In the genomic region with DNA sequence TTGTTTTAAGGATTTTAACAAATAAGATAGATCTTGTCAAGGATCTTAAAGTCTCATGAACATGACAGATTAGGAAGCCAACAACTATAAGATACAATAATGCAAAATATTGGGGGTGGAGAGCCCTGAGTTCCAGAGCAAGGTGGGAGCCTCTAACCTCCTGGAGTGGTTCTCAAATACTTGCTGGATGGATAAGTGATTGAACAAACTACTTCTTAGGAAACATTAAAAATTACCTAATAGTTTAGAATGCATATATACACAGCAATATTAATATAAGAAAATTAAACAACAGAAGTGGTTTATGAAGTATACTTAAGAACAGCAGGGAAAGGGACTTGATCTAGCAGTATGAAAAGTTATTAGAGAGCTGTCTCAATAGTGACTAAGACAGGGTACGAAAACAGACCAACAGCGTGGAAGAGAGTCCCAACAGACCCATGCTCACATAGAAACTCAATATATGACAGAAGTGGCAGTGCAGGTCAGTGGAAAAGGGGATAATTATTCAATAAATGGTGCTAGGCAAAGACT, we compare ENCODE assay signal across 26 cellular contexts.
"Had no signal": no experiment of that assay in that cellular context is flagged by ENCODE, and none has a peak within 500 bp of the region (broad histone marks: within the 10 kb centered on the region; RNA-seq: fewer than 3 reads in every experiment).

No MANE protein-coding gene starts in this region.

- H3K9me3 ChIP-seq: colonic mucosa, esophagus squamous epithelium, mucosa of descending colon had no signal

- H3K4me3 ChIP-seq: colonic mucosa, esophagus squamous epithelium, gastrocnemius medialis, heart right ventricle, mucosa of descending colon had no signal

- H3K4me1 ChIP-seq: colonic mucosa, gastrocnemius medialis, heart right ventricle had no signal

- H3K27me3 ChIP-seq: colonic mucosa, esophagus squamous epithelium, gastrocnemius medialis, heart right ventricle had no signal

- ATAC-seq: effector memory CD8-positive, alpha-beta T cell; esophagus mucosa; gastrocnemius medialis; heart right ventricle; left colon; left lobe of liver; left ventricle myocardium superior; mucosa of descending colon had no signal

- H3K27ac ChIP-seq: colonic mucosa, epithelial cell of prostate, esophagus squamous epithelium, gastrocnemius medialis, heart right ventricle had no signal

- H3K36me3 ChIP-seq: colonic mucosa, esophagus squamous epithelium, gastrocnemius medialis had no signal

- DNase-seq: cerebellar nuclear complex; colonic mucosa; cortex of kidney; effector CD8-positive, alpha-beta T cell; effector memory CD8-positive, alpha-beta T cell; endodermal cell; erythroblast; esophagus squamous epithelium; foreskin fibroblast; foreskin melanocyte; gastrocnemius medialis; glutamatergic neuron; head of caudate nucleus; heart right ventricle; hippocampal formation; immature natural killer cell; islet precursor cell; kidney; kidney glomerular epithelial cell; left colon; left ventricle myocardium superior; mesenchymal stem cell; mucosa of descending colon had no signal
